Comparison of ENCODE assay signal across 18 cellular contexts in the genomic region with DNA sequence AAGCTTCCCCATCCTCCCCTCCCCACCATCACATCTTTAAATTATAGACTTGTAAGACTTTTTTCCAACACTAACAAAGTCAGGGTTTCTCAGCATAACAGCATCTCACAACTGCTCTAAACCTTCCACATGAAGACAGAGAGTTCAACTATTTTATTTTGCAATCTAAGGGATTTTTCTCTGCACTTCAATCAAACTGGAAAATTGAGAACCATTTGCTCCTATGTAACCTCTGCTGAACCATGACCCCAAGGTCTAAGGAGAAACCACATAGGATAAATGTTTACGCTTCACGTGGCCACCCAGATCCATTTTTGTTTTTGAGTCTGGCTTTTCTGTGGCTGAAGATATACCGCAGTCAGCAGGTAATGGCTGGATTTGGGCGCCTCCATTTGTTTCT.
"Had no signal": no experiment of that assay in that cellular context is flagged by ENCODE, and none has a peak within 500 bp of the region (broad histone marks: within the 10 kb centered on the region; RNA-seq: fewer than 3 reads in every experiment).

No MANE protein-coding gene starts in this region.

- H3K4me3 ChIP-seq: gastroesophageal sphincter, heart left ventricle, transverse colon had no signal

- DNase-seq: activated CD4-positive, alpha-beta T cell treated with anti-CD3 and anti-CD28 coated beads, Interleukin-2, amount 50 U/mL, for 48 hours; activated gamma-delta T cell treated with Interleukin-2 at 50 U/mL for 16 hours; amniotic stem cell; heart left ventricle; kidney glomerular epithelial cell; left ventricle myocardium superior; mesendoderm; naive thymus-derived CD8-positive, alpha-beta T cell; stimulated activated CD4-positive, alpha-beta T cell treated with anti-CD3 and anti-CD28 coated beads, Interleukin-12 subunit alpha, Interleukin-12 subunit beta, amount 100 ng/mL, for 4 hours; stimulated activated CD4-positive, alpha-beta T cell treated with anti-CD3 and anti-CD28 coated beads, Interleukin-1b, Interleukin-23, amount 100 ng/mL, for 48 hours; stimulated activated CD8-positive, alpha-beta memory T cell treated with anti-CD3 and anti-CD28 coated beads, Interleukin-4, amount 100 ng/mL, for 48 hours; stimulated activated naive CD4-positive, alpha-beta T cell; substantia nigra; transverse colon had no signal

- H3K9ac ChIP-seq: parathyroid adenoma had no signal

- H3K9me3 Mint-ChIP-seq: endodermal cell; naive thymus-derived CD8-positive, alpha-beta T cell had no signal

- H3K9me3 ChIP-seq: gastroesophageal sphincter, heart left ventricle, transverse colon had no signal

- H3K27me3 ChIP-seq: gastroesophageal sphincter, heart left ventricle, transverse colon had no signal

- H2AFZ ChIP-seq: parathyroid adenoma had no signal

- H3K4me3 Mint-ChIP-seq: activated naive CD8-positive, alpha-beta T cell; endodermal cell; naive thymus-derived CD8-positive, alpha-beta T cell had no signal

- H3K27ac ChIP-seq: parathyroid adenoma, transverse colon had no signal

- H3K27ac Mint-ChIP-seq: activated naive CD8-positive, alpha-beta T cell; endodermal cell had no signal

- ATAC-seq: gastroesophageal sphincter; heart left ventricle; left ventricle myocardium superior; naive thymus-derived CD8-positive, alpha-beta T cell had no signal
